ENCODE assay signal across 20 cellular contexts in the genomic region with DNA sequence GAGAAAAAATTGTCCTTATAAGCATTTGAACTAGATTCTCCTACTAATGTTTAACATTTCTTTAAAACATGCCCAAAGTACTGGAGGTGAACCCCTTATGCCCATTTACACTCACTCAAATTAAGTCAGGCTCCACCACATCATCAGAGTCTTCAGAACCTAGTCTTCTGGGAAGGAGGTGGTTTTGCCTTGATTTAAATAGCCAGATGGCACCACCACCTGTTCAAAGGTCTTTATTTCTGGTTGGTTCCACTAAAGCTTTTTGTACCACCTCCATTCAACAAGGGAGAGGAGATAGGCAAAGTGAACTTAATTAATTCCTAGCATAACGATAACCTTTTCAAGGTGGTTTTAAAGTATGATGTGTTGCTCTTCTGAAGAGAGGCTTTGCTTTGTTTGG.
DNase-seq lines count a peak whose midpoint lies in the region; ATAC-seq, FAIRE-seq and TF ChIP-seq lines count a peak whose summit lies in the region.
"Had no signal": no experiment of that assay in that cellular context is flagged by ENCODE, and none has a peak within 500 bp of the region (broad histone marks: within the 10 kb centered on the region; RNA-seq: fewer than 3 reads in every experiment).

No MANE protein-coding gene starts in this region.

- DNase-seq in natural killer cell treated with Interleukin-12 subunit alpha and Interleukin-12 subunit beta and Interleukin-15 and Interleukin-18, amount 100 ng/mL, for 72 hours (ENCODE audit: low spot score), result no peak
- no peak for DNase-seq in natural killer cell
- peak; percentile 77 for DNase-seq in NCI-H524 treated with DMSO at 0.1 percent for 48 hours (lab: John Stamatoyannopoulos, UW)
- no peak for DNase-seq in D721Med (ENCODE audit: insufficient read length, low spot score)
- DNase-seq in stimulated activated naive CD8-positive, alpha-beta T cell treated with anti-CD3 and anti-CD28 coated beads, Interleukin-15, Interleukin-2, amounts not matched to agents 100 U/mL and 50 U/mL, for 24 hours, result no peak
- DNase-seq: CD8-positive, alpha-beta memory T cell; GDM1; NCI-H1105 treated with DMSO at 0.1 percent for 48 hours; NCI-H1930; NCI-H2227 treated with DMSO at 0.1 percent for 48 hours; NCI-H526; PC-3; RPMI8226; SHP77 treated with DMSO at 0.1 percent for 48 hours; SK-N-SH; T-helper 9 cell had no signal

- peaks cover under 1% of the 10 kb centered on the region for H3K9me3 Mint-ChIP-seq in natural killer cell treated with Interleukin-12 subunit alpha and Interleukin-12 subunit beta and Interleukin-15 and Interleukin-18, amount 100 ng/mL, for 72 hours
- no peaks in the 10 kb centered on the region for H3K9me3 Mint-ChIP-seq in natural killer cell
- H3K9me3 Mint-ChIP-seq: CD8-positive, alpha-beta memory T cell had no signal

- H3K27me3 Mint-ChIP-seq in natural killer cell treated with Interleukin-12 subunit alpha and Interleukin-12 subunit beta and Interleukin-15 and Interleukin-18, amount 100 ng/mL, for 72 hours, result peaks cover 0 to 2% of the 10 kb centered on the region in 2 donors
- peaks cover 0 to 19% of the 10 kb centered on the region in 2 donors for H3K27me3 Mint-ChIP-seq in natural killer cell (ENCODE audit: low read depth in 2 of 2)
- H3K27me3 Mint-ChIP-seq: CD8-positive, alpha-beta memory T cell had no signal

- intact Hi-C loops in natural killer cell (cut with micrococcal nuclease), result no loop called here

- TF ChIP-seq CTCF in natural killer cell (IDR thresholded peaks at IDR 0.05) (no peak), D721Med (IDR thresholded peaks at IDR 0.05; ENCODE audit: insufficient read depth, missing control alignments) (no peak)

- H3K4me3 Mint-ChIP-seq in natural killer cell treated with Interleukin-12 subunit alpha and Interleukin-12 subunit beta and Interleukin-15 and Interleukin-18, amount 100 ng/mL, for 72 hours, result no peak overlapping the region
- no peak overlapping the region for H3K4me3 Mint-ChIP-seq in natural killer cell
- H3K4me3 Mint-ChIP-seq: CD8-positive, alpha-beta memory T cell had no signal

- H3K4me1 Mint-ChIP-seq in natural killer cell treated with Interleukin-12 subunit alpha and Interleukin-12 subunit beta and Interleukin-15 and Interleukin-18, amount 100 ng/mL, for 72 hours (ENCODE audit: low read depth in 2 of 2), result peaks cover 7 to 10% of the 10 kb centered on the region in 2 donors
- no peaks in the 10 kb centered on the region for H3K4me1 Mint-ChIP-seq in natural killer cell
- H3K4me1 Mint-ChIP-seq: CD8-positive, alpha-beta memory T cell had no signal

- no peak for FAIRE-seq in D721Med (lab: Jason Lieb, UNC)
- FAIRE-seq: GM12878, K562 had no signal

- no peak for ATAC-seq in natural killer cell treated with Interleukin-12 subunit alpha and Interleukin-12 subunit beta and Interleukin-15 and Interleukin-18, amount 100 ng/mL, for 72 hours
- ATAC-seq in natural killer cell (no peak), HG02798 (IDR thresholded peaks at IDR 0.05; ENCODE audit: poor library complexity, unreplicated experiment) (peak; percentile 33), HG03045 (IDR thresholded peaks at IDR 0.05; ENCODE audit: unreplicated experiment) (no peak)
- ATAC-seq in stimulated activated naive CD8-positive, alpha-beta T cell treated with anti-CD3 and anti-CD28 coated beads, Interleukin-15, Interleukin-2, amounts not matched to agents 100 U/mL and 50 U/mL, for 24 hours, result no peak
- ATAC-seq: GM12878, K562, PC-3 had no signal

- no peaks in the 10 kb centered on the region for H3K36me3 Mint-ChIP-seq in natural killer cell treated with Interleukin-12 subunit alpha and Interleukin-12 subunit beta and Interleukin-15 and Interleukin-18, amount 100 ng/mL, for 72 hours
- no peaks in the 10 kb centered on the region for H3K36me3 Mint-ChIP-seq in natural killer cell
- H3K36me3 Mint-ChIP-seq: CD8-positive, alpha-beta memory T cell had no signal

- peak overlapping the region; percentile 3 to 30 for H3K27ac Mint-ChIP-seq in natural killer cell treated with Interleukin-12 subunit alpha and Interleukin-12 subunit beta and Interleukin-15 and Interleukin-18, amount 100 ng/mL, for 72 hours
- H3K27ac Mint-ChIP-seq in natural killer cell, result no peak overlapping the region
- H3K27ac Mint-ChIP-seq: CD8-positive, alpha-beta memory T cell had no signal

Comparison
In these comparisons a context has a peak if more than half of its experiments do, and no peak if none do; other contexts are left out.
1. H3K27ac Mint-ChIP-seq: peak in natural killer cell treated with Interleukin-12 subunit alpha and Interleukin-12 subunit beta and Interleukin-15 and Interleukin-18, amount 100 ng/mL, for 72 hours (2 of 2); none in natural killer cell (0 of 2).